ENCODE assay signal across 16 cellular contexts in the genomic region with DNA sequence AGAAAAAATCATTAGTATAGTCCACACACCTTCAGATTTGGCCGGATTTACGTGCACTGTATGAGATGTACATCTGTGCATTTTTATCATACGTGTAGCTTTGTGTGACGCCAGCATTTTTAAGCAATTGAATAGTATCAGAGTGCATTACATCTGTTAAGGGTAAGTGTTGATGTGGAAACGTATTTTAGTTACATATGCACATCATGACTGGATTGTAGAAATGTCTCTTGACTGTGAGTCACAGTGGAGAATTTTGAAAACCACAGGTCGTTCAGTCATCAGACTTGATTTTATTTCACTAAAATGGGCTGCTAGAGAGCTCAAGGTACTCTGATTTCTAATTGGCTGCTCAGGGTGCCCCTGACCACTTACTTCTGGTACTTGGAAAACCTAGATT. TPM values are rescaled to one million over a fixed set of nuclear protein-coding genes. Genes with fewer than 3 reads are reported as not detected.
DNase-seq lines count a peak whose midpoint lies in the region; ATAC-seq, FAIRE-seq and TF ChIP-seq lines count a peak whose summit lies in the region.
"Had no signal": no experiment of that assay in that cellular context is flagged by ENCODE, and none has a peak within 500 bp of the region (broad histone marks: within the 10 kb centered on the region; RNA-seq: fewer than 3 reads in every experiment).

No MANE protein-coding gene starts in this region.

- no peak overlapping the region for H3K4me2 ChIP-seq in keratinocyte (ENCODE audit: control insufficient read depth, extremely low read depth, insufficient read depth, low read depth, low read length)

- H4K20me1 ChIP-seq in keratinocyte (ENCODE audit: control insufficient read depth, extremely low read depth, insufficient read depth, low read length), result peaks cover 15% of the 10 kb centered on the region

- no peaks in the 10 kb centered on the region for H3K9me1 ChIP-seq in keratinocyte (ENCODE audit: control insufficient read depth, extremely low read depth, insufficient read depth, low read length)

- H3K36me3 ChIP-seq in keratinocyte (ENCODE audit: control insufficient read depth in 2 of 2, extremely low read depth in 1 of 2, insufficient read depth in 2 of 2, low read length in 2 of 2), result peaks cover 36 to 41% of the 10 kb centered on the region in 2 experiments

- peak; percentile 34 for FAIRE-seq in keratinocyte (lab: Jason Lieb, UNC)
- FAIRE-seq: D721Med, GM12891 had no signal

- dilution Hi-C loops in keratinocyte (cut with MboI; ENCODE audit: extremely low pct_ligation_motif_present, low sequenced_read_pairs), result no loop called here

- no peak overlapping the region for H3K4me3 ChIP-seq in keratinocyte (ENCODE audit: control insufficient read depth in 2 of 3, extremely low read depth in 1 of 3, insufficient read depth in 2 of 3, low read depth in 1 of 3, low read length in 3 of 3)

- H3K27ac ChIP-seq in keratinocyte (ENCODE audit: control insufficient read depth, insufficient read depth, low read length), result peak overlapping the region; percentile 31

- intact Hi-C loops in left ventricle myocardium superior (cut with micrococcal nuclease), result no loop called here

- no peaks in the 10 kb centered on the region for H3K9me3 ChIP-seq in keratinocyte (ENCODE audit: control insufficient read depth, low read depth, low read length)

- TF ChIP-seq CTCF in keratinocyte (optimal IDR thresholded peaks at IDR 0.05 in 1 of 3, IDR thresholded peaks at IDR 0.05 in 1 of 3, conservative IDR thresholded peaks at IDR 0.05 in 1 of 3; ENCODE audit: extremely low read depth in 1 of 3, insufficient read depth in 2 of 3, low read length in 3 of 3), result no peak

- peaks cover 2% of the 10 kb centered on the region for H3K79me2 ChIP-seq in keratinocyte (ENCODE audit: control insufficient read depth, insufficient read depth, low read length)

- H3K27me3 ChIP-seq in keratinocyte (ENCODE audit: control insufficient read depth, extremely low read depth, insufficient read depth, low read length), result no peaks in the 10 kb centered on the region

- DNase-seq in AG08396 (ENCODE audit: low spot score), result peak; percentile 47
- DNase-seq in EL, result peak; percentile 57
- DNase-seq in activated naive CD4-positive, alpha-beta T cell treated with anti-CD3 and anti-CD28 coated beads, Interleukin-2, amount 50 U/mL, for 72 hours (ENCODE audit: low spot score in 2 of 2), result no peak
- no peak for DNase-seq in keratinocyte (ENCODE audit: low read depth, low spot score)
- DNase-seq in left ventricle myocardium superior, result no peak
- DNase-seq: activated CD4-positive, alpha-beta T cell treated with anti-CD3 and anti-CD28 coated beads for 4 hours; KBM-7; NCI-H2029 treated with DMSO at 0.1 percent for 48 hours; stimulated activated CD4-positive, alpha-beta T cell treated with anti-CD3 and anti-CD28 coated beads, Interleukin-2, amount 100 ng/mL, for 48 hours; stimulated activated naive CD4-positive, alpha-beta T cell treated with Interleukin-2 at 50 U/mL for 16 hours had no signal

- H3K9ac ChIP-seq in keratinocyte (ENCODE audit: control insufficient read depth, extremely low read depth, insufficient read depth, low read length), result no peak overlapping the region

- no peak overlapping the region for H2AFZ ChIP-seq in keratinocyte (ENCODE audit: control insufficient read depth, low read length)

- H3K36me3 Mint-ChIP-seq in activated naive CD4-positive, alpha-beta T cell treated with anti-CD3 and anti-CD28 coated beads, Interleukin-2, amount 50 U/mL, for 72 hours, result peaks cover 15 to 16% of the 10 kb centered on the region in 2 donors

- ATAC-seq in activated naive CD4-positive, alpha-beta T cell treated with anti-CD3 and anti-CD28 coated beads, Interleukin-2, amount 50 U/mL, for 72 hours, result peak; percentile 18 to 48
- ATAC-seq in HG02642 (IDR thresholded peaks at IDR 0.05; ENCODE audit: poor library complexity, unreplicated experiment), result no peak
- no peak for ATAC-seq in HG02588 (IDR thresholded peaks at IDR 0.05; ENCODE audit: unreplicated experiment)
- no peak for ATAC-seq in left ventricle myocardium superior
- no peak for ATAC-seq in HG02981 (IDR thresholded peaks at IDR 0.05; ENCODE audit: unreplicated experiment)
- ATAC-seq: SK-N-SH treated with all-trans-retinoic acid at 6 μM for 48 hours had no signal

- H3K9me3 Mint-ChIP-seq in activated naive CD4-positive, alpha-beta T cell treated with anti-CD3 and anti-CD28 coated beads, Interleukin-2, amount 50 U/mL, for 72 hours, result no peaks in the 10 kb centered on the region

- peak overlapping the region in 1 of 2 donors; percentile 68 for H3K27ac Mint-ChIP-seq in activated naive CD4-positive, alpha-beta T cell treated with anti-CD3 and anti-CD28 coated beads, Interleukin-2, amount 50 U/mL, for 72 hours

- H3K4me1 ChIP-seq in keratinocyte (ENCODE audit: control insufficient read depth, extremely low read depth, insufficient read depth, low read length), result peaks cover 3% of the 10 kb centered on the region

RNA-seq across cellular contexts. Expression of a gene that starts 5.4 kb away (rescaled TPM):
- under 1 TPM; 0.46 to 0.88 TPM for total RNA-seq in activated naive CD4-positive, alpha-beta T cell treated with anti-CD3 and anti-CD28 coated beads, Interleukin-2, amount 50 U/mL, for 72 hours
- 0.10 to 0.18 TPM (median 0.12 TPM) in 3 replicates for polyA plus RNA-seq in keratinocyte
- not detected for polyA plus RNA-seq in keratinocyte (2011; ENCODE audit: low read depth)
- polyA plus RNA-seq in keratinocyte (2011; cell fraction: cytosol; rRNA removed), result 0.05 TPM in 1 of 2 replicates, not detected in the other
- polyA plus RNA-seq in keratinocyte (2011; cell fraction: nucleus; rRNA removed), result 0.57 and 1.0 TPM in 2 replicates
- polyA plus RNA-seq in keratinocyte (2012; ENCODE audit: low replicate concordance), result 0.08 and 0.59 TPM in 2 replicates
- 0.42 to 0.92 TPM in 2 of 3 replicates, not detected in the other for polyA minus RNA-seq in keratinocyte
- not detected for polyA minus RNA-seq in keratinocyte (2011; cell fraction: cytosol; rRNA and poly(A)+ RNA removed)
- polyA minus RNA-seq in keratinocyte (2011; cell fraction: nucleus; rRNA and poly(A)+ RNA removed), result 1.3 and 1.8 TPM in 2 replicates
- total RNA-seq in left ventricle myocardium superior, result 0.67 TPM

RNA-seq across cellular contexts. Expression of a gene that starts 14.5 kb away (rescaled TPM):
- 10 to 100 TPM; 67.7 to 68.4 TPM for total RNA-seq in activated naive CD4-positive, alpha-beta T cell treated with anti-CD3 and anti-CD28 coated beads, Interleukin-2, amount 50 U/mL, for 72 hours
- polyA plus RNA-seq in keratinocyte, result 76.3 to 94.3 TPM (median 78.4 TPM) in 3 replicates
- polyA plus RNA-seq in keratinocyte (2011; ENCODE audit: low read depth), result 115 TPM
- polyA plus RNA-seq in keratinocyte (2011; cell fraction: cytosol; rRNA removed), result 46.1 and 129 TPM in 2 replicates
- polyA plus RNA-seq in keratinocyte (2011; cell fraction: nucleus; rRNA removed), result 108 and 122 TPM in 2 replicates
- polyA plus RNA-seq in keratinocyte (2012; ENCODE audit: low replicate concordance), result 113 and 114 TPM in 2 replicates
- 54.2 to 86.2 TPM (median 64.0 TPM) in 3 replicates for polyA minus RNA-seq in keratinocyte
- polyA minus RNA-seq in keratinocyte (2011; cell fraction: cytosol; rRNA and poly(A)+ RNA removed), result 100 TPM
- 44.9 and 45.3 TPM in 2 replicates for polyA minus RNA-seq in keratinocyte (2011; cell fraction: nucleus; rRNA and poly(A)+ RNA removed)
- total RNA-seq in left ventricle myocardium superior, result 47.7 TPM

RNA-seq across cellular contexts. Expression of a gene that starts 14.9 kb away (rescaled TPM):
- 10 to 100 TPM; 25.1 to 30.4 TPM for total RNA-seq in activated naive CD4-positive, alpha-beta T cell treated with anti-CD3 and anti-CD28 coated beads, Interleukin-2, amount 50 U/mL, for 72 hours
- polyA plus RNA-seq in keratinocyte, result 21.8 to 36.2 TPM (median 22.8 TPM) in 3 replicates
- polyA plus RNA-seq in keratinocyte (2011; ENCODE audit: low read depth), result 10.8 TPM
- 20.8 and 30.2 TPM in 2 replicates for polyA plus RNA-seq in keratinocyte (2011; cell fraction: cytosol; rRNA removed)
- polyA plus RNA-seq in keratinocyte (2011; cell fraction: nucleus; rRNA removed), result 21.9 and 23.9 TPM in 2 replicates
- 29.2 and 36.6 TPM in 2 replicates for polyA plus RNA-seq in keratinocyte (2012; ENCODE audit: low replicate concordance)
- 6.2 to 31.2 TPM (median 9.2 TPM) in 3 replicates for polyA minus RNA-seq in keratinocyte
- polyA minus RNA-seq in keratinocyte (2011; cell fraction: cytosol; rRNA and poly(A)+ RNA removed), result 13.4 TPM
- 5.5 and 7.0 TPM in 2 replicates for polyA minus RNA-seq in keratinocyte (2011; cell fraction: nucleus; rRNA and poly(A)+ RNA removed)
- 67.1 TPM for total RNA-seq in left ventricle myocardium superior

RNA-seq across cellular contexts. Expression of a gene that starts 36.9 kb away (rescaled TPM):
- total RNA-seq in activated naive CD4-positive, alpha-beta T cell treated with anti-CD3 and anti-CD28 coated beads, Interleukin-2, amount 50 U/mL, for 72 hours, result 10 to 100 TPM; 46.1 to 47.5 TPM
- 609 to 905 TPM (median 751 TPM) in 3 replicates for polyA plus RNA-seq in keratinocyte
- polyA plus RNA-seq in keratinocyte (2011; ENCODE audit: low read depth), result 191 TPM
- polyA plus RNA-seq in keratinocyte (2011; cell fraction: cytosol; rRNA removed), result 813 and 945 TPM in 2 replicates
- polyA plus RNA-seq in keratinocyte (2011; cell fraction: nucleus; rRNA removed), result 1,406 and 1,501 TPM in 2 replicates
- polyA plus RNA-seq in keratinocyte (2012; ENCODE audit: low replicate concordance), result 664 and 1,481 TPM in 2 replicates
- polyA minus RNA-seq in keratinocyte, result 637 to 1,645 TPM (median 916 TPM) in 3 replicates
- 623 TPM for polyA minus RNA-seq in keratinocyte (2011; cell fraction: cytosol; rRNA and poly(A)+ RNA removed)
- 527 and 748 TPM in 2 replicates for polyA minus RNA-seq in keratinocyte (2011; cell fraction: nucleus; rRNA and poly(A)+ RNA removed)
- 109 TPM for total RNA-seq in left ventricle myocardium superior

RNA-seq across cellular contexts. Expression of a gene that starts 38.5 kb away (rescaled TPM):
- 100 to 1,000 TPM; 567 to 656 TPM for total RNA-seq in activated naive CD4-positive, alpha-beta T cell treated with anti-CD3 and anti-CD28 coated beads, Interleukin-2, amount 50 U/mL, for 72 hours
- 945 to 1,145 TPM (median 1,121 TPM) in 3 replicates for polyA plus RNA-seq in keratinocyte
- polyA plus RNA-seq in keratinocyte (2011; ENCODE audit: low read depth), result 432 TPM
- polyA plus RNA-seq in keratinocyte (2011; cell fraction: cytosol; rRNA removed), result 1,009 and 1,286 TPM in 2 replicates
- polyA plus RNA-seq in keratinocyte (2011; cell fraction: nucleus; rRNA removed), result 415 and 500 TPM in 2 replicates
- 609 and 708 TPM in 2 replicates for polyA plus RNA-seq in keratinocyte (2012; ENCODE audit: low replicate concordance)
- polyA minus RNA-seq in keratinocyte, result 462 to 612 TPM (median 564 TPM) in 3 replicates
- 403 TPM for polyA minus RNA-seq in keratinocyte (2011; cell fraction: cytosol; rRNA and poly(A)+ RNA removed)
- polyA minus RNA-seq in keratinocyte (2011; cell fraction: nucleus; rRNA and poly(A)+ RNA removed), result 154 and 230 TPM in 2 replicates
- 139 TPM for total RNA-seq in left ventricle myocardium superior

Comparison
In these comparisons a context has a peak if more than half of its experiments do, and no peak if none do; other contexts are left out.
1. DNase-seq: peak in AG08396 (single experiment) and EL (single experiment); none in activated naive CD4-positive, alpha-beta T cell treated with anti-CD3 and anti-CD28 coated beads, Interleukin-2, amount 50 U/mL, for 72 hours (0 of 2), keratinocyte (single experiment) and left ventricle myocardium superior (single experiment).
2. ATAC-seq: peak in activated naive CD4-positive, alpha-beta T cell treated with anti-CD3 and anti-CD28 coated beads, Interleukin-2, amount 50 U/mL, for 72 hours (2 of 2); none in HG02642 (single experiment), HG02588 (single experiment), left ventricle myocardium superior (single experiment) and HG02981 (single experiment).